ENCODE assay signal across 13 cellular contexts in the genomic region with DNA sequence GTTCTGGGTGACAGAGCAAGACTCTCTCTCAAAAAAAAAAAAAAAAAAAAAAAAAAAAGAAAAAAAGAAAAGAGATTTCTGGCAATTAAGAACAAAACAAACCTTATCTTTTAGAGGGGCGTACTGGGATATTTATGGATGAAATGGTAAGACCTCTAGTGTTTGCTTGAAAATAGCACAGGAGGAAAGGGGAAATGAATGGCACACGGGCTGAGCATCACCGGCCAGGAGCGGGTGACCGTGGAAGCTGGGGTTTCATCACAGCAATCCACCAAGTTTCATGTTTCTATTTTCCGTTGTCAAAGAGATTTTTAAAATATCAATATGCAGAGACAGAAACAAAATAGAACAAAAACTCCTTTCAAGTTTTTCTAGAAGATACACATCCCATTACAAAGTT.
DNase-seq lines count a peak whose midpoint lies in the region; ATAC-seq and TF ChIP-seq lines count a peak whose summit lies in the region.
"Had no signal": no experiment of that assay in that cellular context is flagged by ENCODE, and none has a peak within 500 bp of the region (broad histone marks: within the 10 kb centered on the region; RNA-seq: fewer than 3 reads in every experiment).

No MANE protein-coding gene starts in this region.

- H3K9me3 Mint-ChIP-seq in CD14-positive monocyte (peaks cover 0 to 2% (median 0%) of the 10 kb centered on the region in 7 donors), HFFc6 (no peaks in the 10 kb centered on the region), mesothelial cell of epicardium (no peaks in the 10 kb centered on the region)
- H3K9me3 Mint-ChIP-seq: CD4-positive, alpha-beta T cell had no signal

- H3K4me3 Mint-ChIP-seq in CD14-positive monocyte: no peak overlapping the region
- H3K4me3 Mint-ChIP-seq in HFFc6: no peak overlapping the region
- H3K4me3 Mint-ChIP-seq in mesothelial cell of epicardium: no peak overlapping the region
- H3K4me3 Mint-ChIP-seq: CD4-positive, alpha-beta T cell had no signal

- peak overlapping the region; percentile 82 to 90 (median 87) for H3K27ac ChIP-seq in gastrocnemius medialis
- H3K27ac ChIP-seq: BLaER1 treated with 17β-estradiol and CSF1 and Interleukin-3, amounts not matched to agents 10 nM and 100 nM had no signal

- no peak for TF ChIP-seq POLR2A in gastrocnemius medialis (IDR thresholded peaks at IDR 0.05)

- no peaks in the 10 kb centered on the region for H3K27me3 ChIP-seq in gastrocnemius medialis
- H3K27me3 ChIP-seq: BLaER1 treated with 17β-estradiol and CSF1 and Interleukin-3, amounts not matched to agents 10 nM and 100 nM had no signal

- intact Hi-C loops in CD14-positive monocyte (cut with micrococcal nuclease) (no loop called here), gastrocnemius medialis (cut with DNase I; ENCODE audit: low total_unique reads) (loop anchor here (10.0 kb wide), 1 partner anchor 206 kb away; no protein-coding TSS in a partner anchor)

- in situ Hi-C loops in gastrocnemius medialis (cut with MboI; ENCODE audit: low sequenced_read_pairs in 4 of 4): no loop called here

- peaks cover 63 to 70% of the 10 kb centered on the region in 2 donors for H3K4me1 ChIP-seq in gastrocnemius medialis

- DNase-seq in CD14-positive monocyte (ENCODE audit: low spot score): no peak
- DNase-seq in HFFc6: no peak
- DNase-seq in mesothelial cell of epicardium (ENCODE audit: low spot score in 2 of 2, unreplicated experiment in 2 of 2): no peak
- no peak for DNase-seq in gastrocnemius medialis
- DNase-seq in NCI-H1436 (lab: John Stamatoyannopoulos, UW): no peak
- DNase-seq in HuH-7.5 (ENCODE audit: low spot score): no peak
- DNase-seq in mesenteric fat pad (ENCODE audit: low spot score): no peak
- DNase-seq: ACHN; Calu3; CD4-positive, alpha-beta T cell; DMS 273 treated with DMSO at 0.1 percent for 48 hours; IMR-90 had no signal

- peaks cover 64 to 85% of the 10 kb centered on the region in 2 donors for H3K36me3 Mint-ChIP-seq in CD14-positive monocyte
- H3K36me3 Mint-ChIP-seq in HFFc6 (ENCODE audit: low read depth): no peaks in the 10 kb centered on the region
- H3K36me3 Mint-ChIP-seq in mesothelial cell of epicardium: peaks cover 41% of the 10 kb centered on the region

- peak overlapping the region in 3 of 7 donors; percentile 6 to 71 (median 25) for H3K27ac Mint-ChIP-seq in CD14-positive monocyte
- H3K27ac Mint-ChIP-seq in HFFc6: no peak overlapping the region
- peak overlapping the region; percentile 43 for H3K27ac Mint-ChIP-seq in mesothelial cell of epicardium
- H3K27ac Mint-ChIP-seq: CD4-positive, alpha-beta T cell had no signal

- peaks cover 0 to 64% of the 10 kb centered on the region in 2 donors for H3K36me3 ChIP-seq in gastrocnemius medialis

- no peaks in the 10 kb centered on the region for H3K9me3 ChIP-seq in gastrocnemius medialis
- H3K9me3 ChIP-seq: BLaER1 treated with 17β-estradiol and CSF1 and Interleukin-3, amounts not matched to agents 10 nM and 100 nM had no signal

- H3K27me3 Mint-ChIP-seq in CD14-positive monocyte (ENCODE audit: low read depth in 3 of 3): no peaks in the 10 kb centered on the region
- peaks cover 31% of the 10 kb centered on the region for H3K27me3 Mint-ChIP-seq in HFFc6 (ENCODE audit: insufficient read depth)
- no peaks in the 10 kb centered on the region for H3K27me3 Mint-ChIP-seq in mesothelial cell of epicardium (ENCODE audit: low read depth)
- H3K27me3 Mint-ChIP-seq: CD4-positive, alpha-beta T cell had no signal

- peak; percentile 35 for TF ChIP-seq CTCF in CD14-positive monocyte (IDR thresholded peaks at IDR 0.05)
- TF ChIP-seq CTCF in HFFc6 (IDR thresholded peaks at IDR 0.05): peak; percentile 19; the same call in 1 of the 2 replicates
- TF ChIP-seq CTCF in mesothelial cell of epicardium (IDR thresholded peaks at IDR 0.05; ENCODE audit: unreplicated experiment): no peak
- no peak for TF ChIP-seq CTCF in gastrocnemius medialis (IDR thresholded peaks at IDR 0.05 in 4 of 5, conservative IDR thresholded peaks at IDR 0.05 in 1 of 5)

- peaks cover 5% of the 10 kb centered on the region for H3K4me1 Mint-ChIP-seq in CD14-positive monocyte
- H3K4me1 Mint-ChIP-seq in HFFc6 (ENCODE audit: low read depth): peaks cover 7% of the 10 kb centered on the region; the same call in 1 of the 2 replicates
- H3K4me1 Mint-ChIP-seq in mesothelial cell of epicardium: peaks cover 9% of the 10 kb centered on the region

- no peak for ATAC-seq in gastrocnemius medialis

- no peak overlapping the region for H3K4me3 ChIP-seq in gastrocnemius medialis
- H3K4me3 ChIP-seq: BLaER1 treated with 17β-estradiol and CSF1 and Interleukin-3, amounts not matched to agents 10 nM and 100 nM had no signal

Comparison
In these comparisons a context has a peak if more than half of its experiments do, and no peak if none do; other contexts are left out.
1. CTCF ChIP-seq: peak in CD14-positive monocyte (single experiment) and HFFc6 (single experiment); none in mesothelial cell of epicardium (single experiment) and gastrocnemius medialis (0 of 5).